In the genomic region with DNA sequence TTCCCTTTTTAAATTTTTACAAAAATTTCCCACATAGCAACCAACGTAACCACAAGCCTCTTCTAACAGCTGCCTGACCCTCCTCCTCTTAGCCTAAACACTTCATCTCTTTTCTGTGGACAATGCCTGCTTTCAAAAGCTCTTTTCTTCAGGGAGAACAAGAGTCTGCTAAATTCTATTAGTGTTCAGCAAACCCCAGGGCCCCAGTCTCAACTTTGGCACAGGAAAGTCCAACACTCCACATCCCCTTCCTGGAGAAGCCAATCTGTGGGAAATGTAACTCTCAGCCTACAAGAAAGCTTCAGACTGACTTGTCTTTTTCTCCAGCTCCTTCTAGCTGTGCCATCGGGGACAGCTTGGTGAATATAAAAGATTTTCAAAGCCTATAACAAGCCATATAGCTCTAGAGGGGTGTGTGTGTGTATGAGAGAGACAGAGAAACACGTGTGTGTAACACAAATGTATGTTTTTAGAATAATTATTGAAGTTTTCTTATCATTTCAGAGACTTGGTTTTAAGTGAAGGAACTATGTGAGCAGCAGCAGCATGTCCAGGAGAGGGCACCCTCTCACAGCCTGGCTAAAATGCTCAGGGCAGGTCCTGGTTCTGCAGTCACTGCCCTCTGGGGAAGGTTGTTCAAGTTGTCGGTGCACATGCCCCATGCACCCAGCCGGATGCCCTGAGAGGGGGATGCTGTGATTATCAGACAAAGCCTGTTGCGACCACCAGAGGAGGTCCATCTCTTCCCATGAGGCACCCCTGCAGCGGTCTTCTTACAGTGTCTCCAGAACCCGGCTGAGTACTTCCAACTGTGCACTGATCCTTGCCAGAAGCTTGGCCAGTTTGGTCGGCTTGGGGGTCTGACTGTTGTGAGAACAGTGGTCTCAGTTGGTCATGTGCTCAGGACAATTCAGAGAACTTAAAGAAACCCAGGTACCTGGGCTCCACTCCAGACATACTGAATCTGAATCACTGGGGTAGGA, we compare ENCODE assay signal across 8 cellular contexts. TPM values are rescaled to one million over a fixed set of nuclear protein-coding genes. Genes with fewer than 3 reads are reported as not detected.
DNase-seq lines count a peak whose midpoint lies in the region; ATAC-seq and TF ChIP-seq lines count a peak whose summit lies in the region.

No MANE protein-coding gene starts in this region.

- no peak overlapping the region for H3K27ac ChIP-seq in BLaER1
- no peak overlapping the region for H3K27ac ChIP-seq in SU-DHL-6 (ENCODE audit: low read depth, low read length)
- H3K27ac ChIP-seq in breast epithelium, result no peak overlapping the region

- no peak overlapping the region for H2AFZ ChIP-seq in SU-DHL-6 (ENCODE audit: low read depth, low read length, severe bottlenecking)

- H3K9me2 ChIP-seq in SU-DHL-6 (replicated peaks; ENCODE audit: insufficient read depth, low read length), result no peaks in the 10 kb centered on the region

- DNase-seq in HT-29 (ENCODE audit: low spot score), result peak; percentile 80
- no peak for DNase-seq in breast epithelium (ENCODE audit: low spot score in 2 of 2)
- DNase-seq in islet precursor cell, result peak; percentile 85
- peak; percentile 54 for DNase-seq in stimulated activated CD4-positive, alpha-beta T cell treated with anti-CD3 and anti-CD28 coated beads, Interleukin-4, amount 100 ng/mL, for 24 hours
- no peak for DNase-seq in GF-D8 (lab: John Stamatoyannopoulos, UW)

- intact Hi-C loops in breast epithelium (cut with DNase I; ENCODE audit: low total_unique reads), result no loop called here

- H3K9me3 ChIP-seq in BLaER1 (no peaks in the 10 kb centered on the region), SU-DHL-6 (ENCODE audit: insufficient read depth, low read length) (no peaks in the 10 kb centered on the region), breast epithelium (no peaks in the 10 kb centered on the region)

- TF ChIP-seq CTCF in SU-DHL-6 (IDR thresholded peaks at IDR 0.05; ENCODE audit: insufficient read depth, low read length, poor library complexity, severe bottlenecking) (peak; percentile 63), breast epithelium (IDR thresholded peaks at IDR 0.05) (peak in 2 of 3 donors; percentile 34 to 42)

- H4K20me1 ChIP-seq in BLaER1 (no peaks in the 10 kb centered on the region), SU-DHL-6 (ENCODE audit: low read depth, low read length) (no peaks in the 10 kb centered on the region)

- no peaks in the 10 kb centered on the region for H3F3A ChIP-seq in SU-DHL-6 (ENCODE audit: insufficient read depth)

- ATAC-seq in GM18517 (IDR thresholded peaks at IDR 0.05; ENCODE audit: unreplicated experiment), result peak; percentile 48

- no peak overlapping the region for H3K4me3 ChIP-seq in BLaER1
- no peak overlapping the region for H3K4me3 ChIP-seq in SU-DHL-6 (ENCODE audit: insufficient read depth, low read length, poor library complexity, severe bottlenecking)
- H3K4me3 ChIP-seq in breast epithelium, result no peak overlapping the region

- H3K4me2 ChIP-seq in BLaER1 (peak overlapping the region; percentile 17; the same call in 1 of the 2 replicates), SU-DHL-6 (ENCODE audit: low read depth, low read length, poor library complexity, severe bottlenecking) (no peak overlapping the region)

- no peak for TF ChIP-seq POLR2A in breast epithelium (IDR thresholded peaks at IDR 0.05)

- H3K27me3 ChIP-seq in BLaER1 (no peaks in the 10 kb centered on the region), SU-DHL-6 (ENCODE audit: low read length) (no peaks in the 10 kb centered on the region), breast epithelium (no peaks in the 10 kb centered on the region)

- H3K4me1 ChIP-seq in BLaER1, result peaks cover 22% of the 10 kb centered on the region
- H3K4me1 ChIP-seq in breast epithelium, result no peaks in the 10 kb centered on the region

- H3K36me3 ChIP-seq in BLaER1 (no peaks in the 10 kb centered on the region), SU-DHL-6 (ENCODE audit: low read length) (no peaks in the 10 kb centered on the region), breast epithelium (no peaks in the 10 kb centered on the region)

- H3K79me2 ChIP-seq in SU-DHL-6 (ENCODE audit: insufficient read depth, low read length), result no peaks in the 10 kb centered on the region

- H3K9ac ChIP-seq in BLaER1, result no peak overlapping the region; the same call in 1 of the 2 replicates
- H3K9ac ChIP-seq in SU-DHL-6 (ENCODE audit: low read length), result no peak overlapping the region

RNA-seq across cellular contexts. Expression of a gene that starts 34.4 kb away (rescaled TPM):
- not detected in 2 replicates for total RNA-seq in HT-29 (2014; rRNA removed; shearing (Covaris generic))
- total RNA-seq in breast epithelium, result not detected

RNA-seq across cellular contexts. Expression of a gene that starts 51.2 kb away (rescaled TPM):
- total RNA-seq in HT-29 (2014; rRNA removed; shearing (Covaris generic)), result not detected in 2 replicates
- under 1 TPM in 2 of 3 donors, not detected in 1; under 0.01 to 0.16 TPM for total RNA-seq in breast epithelium

Comparison
In these comparisons a context has a peak if more than half of its experiments do, and no peak if none do; other contexts are left out.
1. DNase-seq: peak in HT-29 (single experiment), islet precursor cell (single experiment) and stimulated activated CD4-positive, alpha-beta T cell treated with anti-CD3 and anti-CD28 coated beads, Interleukin-4, amount 100 ng/mL, for 24 hours (single experiment); none in breast epithelium (0 of 2) and GF-D8 (single experiment).